ENCODE assay signal across 15 cellular contexts in the genomic region with DNA sequence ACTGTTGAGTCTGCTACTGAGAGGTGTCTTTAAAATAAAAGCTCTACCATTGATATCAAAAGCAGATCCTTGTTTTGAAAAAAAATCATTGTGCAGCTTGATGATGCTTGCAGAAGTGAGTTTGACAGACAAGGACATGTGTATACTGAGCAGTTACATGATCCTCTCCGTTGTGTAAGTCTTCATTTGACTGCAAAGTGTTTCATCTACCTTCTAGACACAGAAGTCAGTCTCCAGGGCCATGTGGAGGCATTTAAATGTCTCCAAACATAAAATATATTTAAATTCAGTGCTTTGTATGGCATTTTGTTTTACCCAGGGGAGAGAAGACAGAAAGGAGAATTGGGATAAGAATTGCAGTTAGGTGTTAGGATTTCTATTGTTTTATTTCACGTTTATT.
DNase-seq lines count a peak whose midpoint lies in the region; TF ChIP-seq lines count a peak whose summit lies in the region.
"Had no signal": no experiment of that assay in that cellular context is flagged by ENCODE, and none has a peak within 500 bp of the region (broad histone marks: within the 10 kb centered on the region; RNA-seq: fewer than 3 reads in every experiment).

No MANE protein-coding gene starts in this region.

- H3K9me3 Mint-ChIP-seq in MCF 10A (ENCODE audit: unreplicated experiment) = no peaks in the 10 kb centered on the region
- H3K9me3 Mint-ChIP-seq: activated CD4-positive, alpha-beta memory T cell treated with anti-CD3 and anti-CD28 coated beads for 36 hours; activated T-helper 1 cell treated with anti-CD3 and anti-CD28 coated beads, Interleukin-12 subunit alpha, Interleukin-12 subunit beta, Interleukin-2, Interleukin-4 antibody, amounts not matched to agents 30 ng/mL and 10 ng/mL and 1 ng/mL, durations not matched to agents 14 hours and 24 hours and 36 hours had no signal

- DNase-seq in breast epithelium (ENCODE audit: low spot score in 2 of 2) = no peak
- DNase-seq in MCF 10A (ENCODE audit: unreplicated experiment) = no peak
- DNase-seq in fibroblast of villous mesenchyme (ENCODE audit: low read depth) = no peak
- no peak for DNase-seq in ovary
- DNase-seq in pons (ENCODE audit: low spot score) = no peak
- no peak for DNase-seq in activated naive CD4-positive, alpha-beta T cell treated with Interleukin-2 at 50 U/mL for 16 hours
- DNase-seq in globus pallidus (ENCODE audit: low spot score) = no peak
- DNase-seq: activated CD4-positive, alpha-beta memory T cell treated with anti-CD3 and anti-CD28 coated beads for 36 hours; amniotic stem cell; cortex of kidney; erythroblast had no signal

- CTCF ChIA-PET in MCF 10A (lab: Yijun Ruan, JAX) = interaction anchor here (1.0 to 4.1 kb wide), 2 partner anchors 40 to 46 kb away, joined by 3 to 57 read pairs; no protein-coding TSS in a partner anchor

- no peaks in the 10 kb centered on the region for H3K36me3 Mint-ChIP-seq in MCF 10A (ENCODE audit: insufficient read depth, unreplicated experiment)
- H3K36me3 Mint-ChIP-seq: activated CD4-positive, alpha-beta memory T cell treated with anti-CD3 and anti-CD28 coated beads for 36 hours had no signal

- POLR2A ChIA-PET in MCF 10A (lab: Yijun Ruan, JAX) = interaction anchor here (0.9 to 7.2 kb wide), 4 partner anchors 8 to 185 kb away, joined by 3 to 152 read pairs (median 52); a partner anchor contains a TSS

- intact Hi-C loops in breast epithelium (cut with DNase I; ENCODE audit: low total_unique reads) = no loop called here
- intact Hi-C loops in MCF 10A (cut with micrococcal nuclease) = loop anchor here (5.0 kb wide), 1 partner anchor 671 kb away; no protein-coding TSS in a partner anchor
- intact Hi-C loops in ovary (cut with DNase I) = loop anchor here in 1 of 4 donors (10.0 kb wide), 1 partner anchor 283 kb away; no protein-coding TSS in a partner anchor

- TF ChIP-seq CTCF in breast epithelium (IDR thresholded peaks at IDR 0.05) = no peak
- TF ChIP-seq CTCF in MCF 10A (IDR thresholded peaks at IDR 0.05; ENCODE audit: unreplicated experiment) = no peak
- TF ChIP-seq CTCF in fibroblast of villous mesenchyme (IDR thresholded peaks at IDR 0.05; ENCODE audit: insufficient read depth, low read depth, low read length) = no peak
- TF ChIP-seq CTCF in ovary (IDR thresholded peaks at IDR 0.05) = no peak

- no peaks in the 10 kb centered on the region for H3K27me3 ChIP-seq in breast epithelium
- H3K27me3 ChIP-seq in ovary = no peaks in the 10 kb centered on the region
- H3K27me3 ChIP-seq: neutrophil had no signal

- H3K27ac Mint-ChIP-seq in MCF 10A (ENCODE audit: low read depth, unreplicated experiment) = no peak overlapping the region
- H3K27ac Mint-ChIP-seq: activated CD4-positive, alpha-beta memory T cell treated with anti-CD3 and anti-CD28 coated beads for 36 hours; activated T-helper 1 cell treated with anti-CD3 and anti-CD28 coated beads, Interleukin-12 subunit alpha, Interleukin-12 subunit beta, Interleukin-2, Interleukin-4 antibody, amounts not matched to agents 30 ng/mL and 10 ng/mL and 1 ng/mL, durations not matched to agents 14 hours and 24 hours and 36 hours had no signal

- no peak for TF ChIP-seq EP300 in ovary (IDR thresholded peaks at IDR 0.05)

- H3K27ac ChIP-seq in breast epithelium (peak overlapping the region; percentile 84 to 91), ovary (peak overlapping the region; percentile 79 to 84), urinary bladder (ENCODE audit: low read depth) (no peak overlapping the region)
- H3K27ac ChIP-seq: neutrophil had no signal

- no peak for TF ChIP-seq POLR2A in breast epithelium (IDR thresholded peaks at IDR 0.05)
- no peak for TF ChIP-seq POLR2A in ovary (IDR thresholded peaks at IDR 0.05)

- H3K4me3 ChIP-seq in breast epithelium (peak overlapping the region; percentile 37 to 59 (median 41)), fibroblast of villous mesenchyme (ENCODE audit: low read depth, low read length) (peak overlapping the region; percentile 47), ovary (peak overlapping the region; percentile 34), urinary bladder (ENCODE audit: low read depth, low read length) (peak overlapping the region; percentile 35)
- H3K4me3 ChIP-seq: lung had no signal

- no TSS peak for BruUV-seq in MCF 10A (replicated peaks; lab: Mats Ljungman, UMichigan)

- H3K36me3 ChIP-seq in breast epithelium (no peaks in the 10 kb centered on the region), ovary (no peaks in the 10 kb centered on the region), urinary bladder (ENCODE audit: insufficient read depth) (no peaks in the 10 kb centered on the region)
- H3K36me3 ChIP-seq: neutrophil had no signal

- no peaks in the 10 kb centered on the region for H3K27me3 Mint-ChIP-seq in MCF 10A (ENCODE audit: insufficient read depth, unreplicated experiment)

- H3K9me3 ChIP-seq in breast epithelium = no peaks in the 10 kb centered on the region
- H3K9me3 ChIP-seq in ovary = no peaks in the 10 kb centered on the region
- H3K9me3 ChIP-seq: neutrophil had no signal

- no peaks in the 10 kb centered on the region for H3K4me1 ChIP-seq in breast epithelium
- peaks cover 17% of the 10 kb centered on the region for H3K4me1 ChIP-seq in ovary (ENCODE audit: insufficient read depth)
- H3K4me1 ChIP-seq in urinary bladder (ENCODE audit: insufficient read depth) = no peaks in the 10 kb centered on the region

- WGBS in ovary, 3 donors = 8 to 20% (median 14%) methylated on average over 2 of the region's 2 CpGs
- 31% methylated on average over 2 of the region's 2 CpGs for WGBS in urinary bladder

- no peak overlapping the region for H3K4me3 Mint-ChIP-seq in MCF 10A (ENCODE audit: unreplicated experiment)
- H3K4me3 Mint-ChIP-seq: activated CD4-positive, alpha-beta memory T cell treated with anti-CD3 and anti-CD28 coated beads for 36 hours; activated T-helper 1 cell treated with anti-CD3 and anti-CD28 coated beads, Interleukin-12 subunit alpha, Interleukin-12 subunit beta, Interleukin-2, Interleukin-4 antibody, amounts not matched to agents 30 ng/mL and 10 ng/mL and 1 ng/mL, durations not matched to agents 14 hours and 24 hours and 36 hours had no signal

- peaks cover 10% of the 10 kb centered on the region for H3K4me1 Mint-ChIP-seq in MCF 10A (ENCODE audit: insufficient read depth, unreplicated experiment)
